1 cellular context compared by ENCODE assay signal in genomic region chr12:52924764-52925716, GRCh38.
TF ChIP-seq lines count a peak whose summit lies in the region.

No MANE protein-coding gene starts in this region.

TF ChIP-seq in K562, 482 proteins besides CTCF, POLR2A, EP300 and RAD21 (continued from another document and continues in another):
- TF ChIP-seq ZNF184 (CRISPR knock-in tag; IDR thresholded peaks at IDR 0.05) = no peak
- TF ChIP-seq, protein P1, sequence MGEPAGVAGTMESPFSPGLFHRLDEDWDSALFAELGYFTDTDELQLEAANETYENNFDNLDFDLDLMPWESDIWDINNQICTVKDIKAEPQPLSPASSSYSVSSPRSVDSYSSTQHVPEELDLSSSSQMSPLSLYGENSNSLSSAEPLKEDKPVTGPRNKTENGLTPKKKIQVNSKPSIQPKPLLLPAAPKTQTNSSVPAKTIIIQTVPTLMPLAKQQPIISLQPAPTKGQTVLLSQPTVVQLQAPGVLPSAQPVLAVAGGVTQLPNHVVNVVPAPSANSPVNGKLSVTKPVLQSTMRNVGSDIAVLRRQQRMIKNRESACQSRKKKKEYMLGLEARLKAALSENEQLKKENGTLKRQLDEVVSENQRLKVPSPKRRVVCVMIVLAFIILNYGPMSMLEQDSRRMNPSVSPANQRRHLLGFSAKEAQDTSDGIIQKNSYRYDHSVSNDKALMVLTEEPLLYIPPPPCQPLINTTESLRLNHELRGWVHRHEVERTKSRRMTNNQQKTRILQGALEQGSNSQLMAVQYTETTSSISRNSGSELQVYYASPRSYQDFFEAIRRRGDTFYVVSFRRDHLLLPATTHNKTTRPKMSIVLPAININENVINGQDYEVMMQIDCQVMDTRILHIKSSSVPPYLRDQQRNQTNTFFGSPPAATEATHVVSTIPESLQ (CRISPR knock-in tag; IDR thresholded peaks at IDR 0.05) = no peak
- no peak for TF ChIP-seq IRF2 (CRISPR knock-in tag; IDR thresholded peaks at IDR 0.05)
- no peak for TF ChIP-seq GTF2A2 (tag; IDR thresholded peaks at IDR 0.05)
- TF ChIP-seq KLF6 (CRISPR knock-in tag; IDR thresholded peaks at IDR 0.05; ENCODE audit: borderline replicate concordance) = no peak
- TF ChIP-seq POLR3G (IDR thresholded peaks at IDR 0.05; ENCODE audit: extremely low read depth, insufficient read length, insufficient replicate concordance) = no peak
- TF ChIP-seq SAP30 (IDR thresholded peaks at IDR 0.05; ENCODE audit: borderline replicate concordance, insufficient read depth, low read depth, low read length, poor library complexity, severe bottlenecking) = no peak
- no peak for TF ChIP-seq CEBPG (CRISPR knock-in tag; IDR thresholded peaks at IDR 0.05)
- TF ChIP-seq CEBPG (tag; conservative IDR thresholded peaks at IDR 0.05 in 1 of 2, IDR thresholded peaks at IDR 0.05 in 1 of 2) = no peak
- no peak for TF ChIP-seq SLC30A9 (CRISPR knock-in tag; IDR thresholded peaks at IDR 0.05)
- no peak for TF ChIP-seq ZNF668 (CRISPR knock-in tag; IDR thresholded peaks at IDR 0.05)
- TF ChIP-seq FOXA3 (CRISPR knock-in tag; conservative IDR thresholded peaks at IDR 0.05 in 1 of 2, IDR thresholded peaks at IDR 0.05 in 1 of 2) = no peak
- TF ChIP-seq ZNF263 (CRISPR knock-in tag; IDR thresholded peaks at IDR 0.05; ENCODE audit: borderline replicate concordance) = no peak
- TF ChIP-seq U2AF2 (optimal IDR thresholded peaks at IDR 0.05; ENCODE audit: low read depth, low read length) = no peak
- peak; percentile 57 for TF ChIP-seq TFAP4 (CRISPR knock-in tag; IDR thresholded peaks at IDR 0.05; ENCODE audit: borderline replicate concordance)
- TF ChIP-seq, protein P2, sequence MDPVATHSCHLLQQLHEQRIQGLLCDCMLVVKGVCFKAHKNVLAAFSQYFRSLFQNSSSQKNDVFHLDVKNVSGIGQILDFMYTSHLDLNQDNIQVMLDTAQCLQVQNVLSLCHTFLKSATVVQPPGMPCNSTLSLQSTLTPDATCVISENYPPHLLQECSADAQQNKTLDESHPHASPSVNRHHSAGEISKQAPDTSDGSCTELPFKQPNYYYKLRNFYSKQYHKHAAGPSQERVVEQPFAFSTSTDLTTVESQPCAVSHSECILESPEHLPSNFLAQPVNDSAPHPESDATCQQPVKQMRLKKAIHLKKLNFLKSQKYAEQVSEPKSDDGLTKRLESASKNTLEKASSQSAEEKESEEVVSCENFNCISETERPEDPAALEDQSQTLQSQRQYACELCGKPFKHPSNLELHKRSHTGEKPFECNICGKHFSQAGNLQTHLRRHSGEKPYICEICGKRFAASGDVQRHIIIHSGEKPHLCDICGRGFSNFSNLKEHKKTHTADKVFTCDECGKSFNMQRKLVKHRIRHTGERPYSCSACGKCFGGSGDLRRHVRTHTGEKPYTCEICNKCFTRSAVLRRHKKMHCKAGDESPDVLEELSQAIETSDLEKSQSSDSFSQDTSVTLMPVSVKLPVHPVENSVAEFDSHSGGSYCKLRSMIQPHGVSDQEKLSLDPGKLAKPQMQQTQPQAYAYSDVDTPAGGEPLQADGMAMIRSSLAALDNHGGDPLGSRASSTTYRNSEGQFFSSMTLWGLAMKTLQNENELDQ (CRISPR knock-in tag; IDR thresholded peaks at IDR 0.05; ENCODE audit: borderline replicate concordance) = no peak
- no peak for TF ChIP-seq TRIM28 (IDR thresholded peaks at IDR 0.05)
- TF ChIP-seq WHSC1 (IDR thresholded peaks at IDR 0.05; ENCODE audit: low read length) = no peak
- no peak for TF ChIP-seq ZNF253 (CRISPR knock-in tag; conservative IDR thresholded peaks at IDR 0.05)
- TF ChIP-seq, protein P3, sequence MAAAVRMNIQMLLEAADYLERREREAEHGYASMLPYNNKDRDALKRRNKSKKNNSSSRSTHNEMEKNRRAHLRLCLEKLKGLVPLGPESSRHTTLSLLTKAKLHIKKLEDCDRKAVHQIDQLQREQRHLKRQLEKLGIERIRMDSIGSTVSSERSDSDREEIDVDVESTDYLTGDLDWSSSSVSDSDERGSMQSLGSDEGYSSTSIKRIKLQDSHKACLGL (CRISPR knock-in tag; IDR thresholded peaks at IDR 0.05; ENCODE audit: borderline replicate concordance, poor library complexity, severe bottlenecking) = no peak
- TF ChIP-seq, protein P4, sequence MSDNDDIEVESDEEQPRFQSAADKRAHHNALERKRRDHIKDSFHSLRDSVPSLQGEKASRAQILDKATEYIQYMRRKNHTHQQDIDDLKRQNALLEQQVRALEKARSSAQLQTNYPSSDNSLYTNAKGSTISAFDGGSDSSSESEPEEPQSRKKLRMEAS (CRISPR knock-in tag; IDR thresholded peaks at IDR 0.05) = no peak
- peak; percentile 71 for TF ChIP-seq KLF16 (IDR thresholded peaks at IDR 0.05)
- no peak for TF ChIP-seq RFX7 (CRISPR knock-in tag; IDR thresholded peaks at IDR 0.05)
- no peak for TF ChIP-seq ZNF780A (CRISPR knock-in tag; IDR thresholded peaks at IDR 0.05)
- no peak for TF ChIP-seq NR4A1 (CRISPR knock-in tag; IDR thresholded peaks at IDR 0.05)
- TF ChIP-seq NR4A1 (tag; IDR thresholded peaks at IDR 0.05) = no peak
- no peak for TF ChIP-seq NKRF (IDR thresholded peaks at IDR 0.05; ENCODE audit: borderline replicate concordance)
- TF ChIP-seq BRF1 (IDR thresholded peaks at IDR 0.05; ENCODE audit: borderline replicate concordance, extremely low read depth, insufficient read length) = no peak
- TF ChIP-seq, protein P5, sequence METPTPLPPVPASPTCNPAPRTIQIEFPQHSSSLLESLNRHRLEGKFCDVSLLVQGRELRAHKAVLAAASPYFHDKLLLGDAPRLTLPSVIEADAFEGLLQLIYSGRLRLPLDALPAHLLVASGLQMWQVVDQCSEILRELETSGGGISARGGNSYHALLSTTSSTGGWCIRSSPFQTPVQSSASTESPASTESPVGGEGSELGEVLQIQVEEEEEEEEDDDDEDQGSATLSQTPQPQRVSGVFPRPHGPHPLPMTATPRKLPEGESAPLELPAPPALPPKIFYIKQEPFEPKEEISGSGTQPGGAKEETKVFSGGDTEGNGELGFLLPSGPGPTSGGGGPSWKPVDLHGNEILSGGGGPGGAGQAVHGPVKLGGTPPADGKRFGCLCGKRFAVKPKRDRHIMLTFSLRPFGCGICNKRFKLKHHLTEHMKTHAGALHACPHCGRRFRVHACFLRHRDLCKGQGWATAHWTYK (CRISPR knock-in tag; IDR thresholded peaks at IDR 0.05) = no peak
- TF ChIP-seq, protein P6, sequence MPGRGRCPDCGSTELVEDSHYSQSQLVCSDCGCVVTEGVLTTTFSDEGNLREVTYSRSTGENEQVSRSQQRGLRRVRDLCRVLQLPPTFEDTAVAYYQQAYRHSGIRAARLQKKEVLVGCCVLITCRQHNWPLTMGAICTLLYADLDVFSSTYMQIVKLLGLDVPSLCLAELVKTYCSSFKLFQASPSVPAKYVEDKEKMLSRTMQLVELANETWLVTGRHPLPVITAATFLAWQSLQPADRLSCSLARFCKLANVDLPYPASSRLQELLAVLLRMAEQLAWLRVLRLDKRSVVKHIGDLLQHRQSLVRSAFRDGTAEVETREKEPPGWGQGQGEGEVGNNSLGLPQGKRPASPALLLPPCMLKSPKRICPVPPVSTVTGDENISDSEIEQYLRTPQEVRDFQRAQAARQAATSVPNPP (IDR thresholded peaks at IDR 0.05; ENCODE audit: borderline replicate concordance, insufficient read depth, insufficient read length) = no peak
- TF ChIP-seq, protein P7, sequence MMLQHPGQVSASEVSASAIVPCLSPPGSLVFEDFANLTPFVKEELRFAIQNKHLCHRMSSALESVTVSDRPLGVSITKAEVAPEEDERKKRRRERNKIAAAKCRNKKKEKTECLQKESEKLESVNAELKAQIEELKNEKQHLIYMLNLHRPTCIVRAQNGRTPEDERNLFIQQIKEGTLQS (IDR thresholded peaks at IDR 0.05) = peak; percentile 87
- TF ChIP-seq, protein P7 (CRISPR knock-in tag; conservative IDR thresholded peaks at IDR 0.05) = 0 out of 2 replicates have a peak, but pooled peaks have one; percentile 40
- TF ChIP-seq MNT (conservative IDR thresholded peaks at IDR 0.05) = no peak
- TF ChIP-seq NRF1 (conservative IDR thresholded peaks at IDR 0.05 in 1 of 2, IDR thresholded peaks at IDR 0.05 in 1 of 2) = no peak
- TF ChIP-seq CBFA2T2 (conservative IDR thresholded peaks at IDR 0.05) = peak; percentile 92
- TF ChIP-seq, protein P8, sequence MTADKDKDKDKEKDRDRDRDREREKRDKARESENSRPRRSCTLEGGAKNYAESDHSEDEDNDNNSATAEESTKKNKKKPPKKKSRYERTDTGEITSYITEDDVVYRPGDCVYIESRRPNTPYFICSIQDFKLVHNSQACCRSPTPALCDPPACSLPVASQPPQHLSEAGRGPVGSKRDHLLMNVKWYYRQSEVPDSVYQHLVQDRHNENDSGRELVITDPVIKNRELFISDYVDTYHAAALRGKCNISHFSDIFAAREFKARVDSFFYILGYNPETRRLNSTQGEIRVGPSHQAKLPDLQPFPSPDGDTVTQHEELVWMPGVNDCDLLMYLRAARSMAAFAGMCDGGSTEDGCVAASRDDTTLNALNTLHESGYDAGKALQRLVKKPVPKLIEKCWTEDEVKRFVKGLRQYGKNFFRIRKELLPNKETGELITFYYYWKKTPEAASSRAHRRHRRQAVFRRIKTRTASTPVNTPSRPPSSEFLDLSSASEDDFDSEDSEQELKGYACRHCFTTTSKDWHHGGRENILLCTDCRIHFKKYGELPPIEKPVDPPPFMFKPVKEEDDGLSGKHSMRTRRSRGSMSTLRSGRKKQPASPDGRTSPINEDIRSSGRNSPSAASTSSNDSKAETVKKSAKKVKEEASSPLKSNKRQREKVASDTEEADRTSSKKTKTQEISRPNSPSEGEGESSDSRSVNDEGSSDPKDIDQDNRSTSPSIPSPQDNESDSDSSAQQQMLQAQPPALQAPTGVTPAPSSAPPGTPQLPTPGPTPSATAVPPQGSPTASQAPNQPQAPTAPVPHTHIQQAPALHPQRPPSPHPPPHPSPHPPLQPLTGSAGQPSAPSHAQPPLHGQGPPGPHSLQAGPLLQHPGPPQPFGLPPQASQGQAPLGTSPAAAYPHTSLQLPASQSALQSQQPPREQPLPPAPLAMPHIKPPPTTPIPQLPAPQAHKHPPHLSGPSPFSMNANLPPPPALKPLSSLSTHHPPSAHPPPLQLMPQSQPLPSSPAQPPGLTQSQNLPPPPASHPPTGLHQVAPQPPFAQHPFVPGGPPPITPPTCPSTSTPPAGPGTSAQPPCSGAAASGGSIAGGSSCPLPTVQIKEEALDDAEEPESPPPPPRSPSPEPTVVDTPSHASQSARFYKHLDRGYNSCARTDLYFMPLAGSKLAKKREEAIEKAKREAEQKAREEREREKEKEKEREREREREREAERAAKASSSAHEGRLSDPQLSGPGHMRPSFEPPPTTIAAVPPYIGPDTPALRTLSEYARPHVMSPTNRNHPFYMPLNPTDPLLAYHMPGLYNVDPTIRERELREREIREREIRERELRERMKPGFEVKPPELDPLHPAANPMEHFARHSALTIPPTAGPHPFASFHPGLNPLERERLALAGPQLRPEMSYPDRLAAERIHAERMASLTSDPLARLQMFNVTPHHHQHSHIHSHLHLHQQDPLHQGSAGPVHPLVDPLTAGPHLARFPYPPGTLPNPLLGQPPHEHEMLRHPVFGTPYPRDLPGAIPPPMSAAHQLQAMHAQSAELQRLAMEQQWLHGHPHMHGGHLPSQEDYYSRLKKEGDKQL (CRISPR knock-in tag; IDR thresholded peaks at IDR 0.05; ENCODE audit: borderline replicate concordance) = no peak
- no peak for TF ChIP-seq ZSCAN29 (IDR thresholded peaks at IDR 0.05)
- no peak for TF ChIP-seq XRCC3 (IDR thresholded peaks at IDR 0.05)
- TF ChIP-seq ZNF277 (CRISPR knock-in tag; IDR thresholded peaks at IDR 0.05; ENCODE audit: borderline replicate concordance) = no peak
